In genomic region chr9:98515506-98516204, GRCh38 we compare ENCODE assay signal across 20 cellular contexts.
"Had no signal": no experiment of that assay in that cellular context is flagged by ENCODE, and none has a peak within 500 bp of the region (broad histone marks: within the 10 kb centered on the region; RNA-seq: fewer than 3 reads in every experiment).

No MANE protein-coding gene starts in this region.

- H3K9me3 Mint-ChIP-seq: dendritic cell treated with granulocyte-macrophage colony-stimulating factor and Interleukin-4, amounts not matched to agents 40 ng/mL and 50 ng/mL, for 4 days; memory B cell had no signal

- H3K36me3 Mint-ChIP-seq: memory B cell had no signal

- H3K9me3 ChIP-seq: colonic mucosa, esophagus squamous epithelium, gastrocnemius medialis, heart right ventricle, left lung, lower lobe of right lung had no signal

- H3K27me3 ChIP-seq: colonic mucosa, gastrocnemius medialis, left lung had no signal

- DNase-seq: cerebellar nuclear complex; colonic mucosa; effector memory CD4-positive, alpha-beta T cell; esophagus squamous epithelium; foreskin fibroblast; foreskin melanocyte; gastrocnemius medialis; glutamatergic neuron; head of caudate nucleus; heart right ventricle; hippocampal formation; left cardiac atrium; left lung; left ventricle myocardium superior; lower lobe of right lung; mammary epithelial cell; mesendoderm; midbrain had no signal

- H3K4me3 ChIP-seq: colonic mucosa, esophagus squamous epithelium, gastrocnemius medialis, heart right ventricle, left lung, lower lobe of right lung had no signal

- H3K27ac Mint-ChIP-seq: dendritic cell treated with granulocyte-macrophage colony-stimulating factor and Interleukin-4, amounts not matched to agents 40 ng/mL and 50 ng/mL, for 4 days; memory B cell had no signal

- H3K36me3 ChIP-seq: colonic mucosa, esophagus squamous epithelium, gastrocnemius medialis, heart right ventricle, left lung, lower lobe of right lung had no signal

- H3K27ac ChIP-seq: colonic mucosa, esophagus squamous epithelium, gastrocnemius medialis, heart right ventricle, left lung, lower lobe of right lung had no signal

- H3K4me3 Mint-ChIP-seq: dendritic cell treated with granulocyte-macrophage colony-stimulating factor and Interleukin-4, amounts not matched to agents 40 ng/mL and 50 ng/mL, for 4 days; memory B cell had no signal

- H3K4me1 ChIP-seq: colonic mucosa, esophagus squamous epithelium, gastrocnemius medialis, heart right ventricle, left lung, lower lobe of right lung had no signal
